17 cellular contexts compared by ENCODE assay signal in the genomic region with DNA sequence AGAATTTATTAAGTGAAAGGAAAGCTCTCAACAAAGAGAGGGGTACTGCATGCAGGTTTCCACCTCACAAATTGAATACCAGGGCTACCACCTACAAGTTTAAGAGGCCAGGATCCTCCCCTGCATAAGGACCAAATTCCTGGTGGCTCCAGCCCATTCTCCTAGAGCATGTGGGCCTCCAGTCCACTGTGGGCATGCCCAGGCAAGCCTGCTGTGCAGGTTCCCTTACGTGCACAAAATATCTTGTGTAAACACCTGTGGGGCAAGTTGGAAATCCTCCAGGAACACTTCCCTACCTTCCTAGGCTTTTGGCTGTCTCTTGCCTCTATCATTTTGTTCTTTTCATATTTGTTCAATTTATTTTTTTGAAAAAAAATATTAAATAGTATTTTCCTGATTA.
DNase-seq lines count a peak whose midpoint lies in the region; ATAC-seq, FAIRE-seq and TF ChIP-seq lines count a peak whose summit lies in the region.
"Had no signal": no experiment of that assay in that cellular context is flagged by ENCODE, and none has a peak within 500 bp of the region (broad histone marks: within the 10 kb centered on the region; RNA-seq: fewer than 3 reads in every experiment).

No MANE protein-coding gene starts in this region.

- no peak overlapping the region for H3K4me2 ChIP-seq in keratinocyte (ENCODE audit: control insufficient read depth, extremely low read depth, insufficient read depth, low read depth, low read length)

- DNase-seq in COLO668 (lab: John Stamatoyannopoulos, UW; ENCODE audit: unreplicated experiment) = peak; percentile 30
- peak; percentile 92 for DNase-seq in DMS53 (lab: John Stamatoyannopoulos, UW)
- peak; percentile 5 for DNase-seq in SHP77 treated with DMSO at 0.1 percent for 48 hours (lab: John Stamatoyannopoulos, UW)
- peak; percentile 30 for DNase-seq in keratinocyte (ENCODE audit: low read depth, low spot score)
- no peak for DNase-seq in stimulated activated CD4-positive, alpha-beta T cell treated with anti-CD3 and anti-CD28 coated beads, Interleukin-2, amount 100 ng/mL, for 24 hours
- no peak for DNase-seq in HTR-8/SVneo (ENCODE audit: insufficient read length, low spot score)
- no peak for DNase-seq in frontal cortex (ENCODE audit: low spot score in 2 of 2)
- DNase-seq: activated CD4-positive, alpha-beta T cell treated with anti-CD3 and anti-CD28 coated beads for 48 hours; CD4-positive, alpha-beta memory T cell; GM23248; Karpas-422; NCI-H1092; NCI-H82; T-cell had no signal

- no peaks in the 10 kb centered on the region for H3K27me3 ChIP-seq in keratinocyte (ENCODE audit: control insufficient read depth, extremely low read depth, insufficient read depth, low read length)
- H3K27me3 ChIP-seq: ascending aorta had no signal

- ATAC-seq in HG03045 (IDR thresholded peaks at IDR 0.05; ENCODE audit: unreplicated experiment) = no peak
- ATAC-seq: T-cell had no signal

- no peaks in the 10 kb centered on the region for H3K9me3 ChIP-seq in keratinocyte (ENCODE audit: control insufficient read depth, low read depth, low read length)
- H3K9me3 ChIP-seq: ascending aorta had no signal

- dilution Hi-C loops in keratinocyte (cut with MboI; ENCODE audit: extremely low pct_ligation_motif_present, low sequenced_read_pairs) = no loop called here

- no peaks in the 10 kb centered on the region for H3K79me2 ChIP-seq in keratinocyte (ENCODE audit: control insufficient read depth, insufficient read depth, low read length)

- H3K27ac ChIP-seq in keratinocyte (ENCODE audit: control insufficient read depth, insufficient read depth, low read length) = no peak overlapping the region
- H3K27ac ChIP-seq: ascending aorta, GM23248 had no signal

- FAIRE-seq in keratinocyte (lab: Jason Lieb, UNC) (no peak), HTR-8/SVneo (lab: Jason Lieb, UNC) (no peak), frontal cortex (lab: Jason Lieb, UNC) (no peak)
- FAIRE-seq: GM12892 had no signal

- no peak overlapping the region for H2AFZ ChIP-seq in keratinocyte (ENCODE audit: control insufficient read depth, low read length)
- H2AFZ ChIP-seq: GM23248 had no signal

- no peaks in the 10 kb centered on the region for H3K4me1 ChIP-seq in keratinocyte (ENCODE audit: control insufficient read depth, extremely low read depth, insufficient read depth, low read length)
- H3K4me1 ChIP-seq: ascending aorta had no signal

- no peaks in the 10 kb centered on the region for H4K20me1 ChIP-seq in keratinocyte (ENCODE audit: control insufficient read depth, extremely low read depth, insufficient read depth, low read length)

- H3K4me3 ChIP-seq in keratinocyte (ENCODE audit: control insufficient read depth in 2 of 3, extremely low read depth in 1 of 3, insufficient read depth in 2 of 3, low read depth in 1 of 3, low read length in 3 of 3) = no peak overlapping the region
- H3K4me3 ChIP-seq: ascending aorta, GM23248 had no signal

- no peak overlapping the region for H3K9ac ChIP-seq in keratinocyte (ENCODE audit: control insufficient read depth, extremely low read depth, insufficient read depth, low read length)
- H3K9ac ChIP-seq: GM23248 had no signal

- H3K36me3 ChIP-seq in keratinocyte (ENCODE audit: control insufficient read depth in 2 of 2, extremely low read depth in 1 of 2, insufficient read depth in 2 of 2, low read length in 2 of 2) = no peaks in the 10 kb centered on the region
- H3K36me3 ChIP-seq: ascending aorta had no signal

- no peaks in the 10 kb centered on the region for H3K9me1 ChIP-seq in keratinocyte (ENCODE audit: control insufficient read depth, extremely low read depth, insufficient read depth, low read length)

- no peak for TF ChIP-seq CTCF in keratinocyte (optimal IDR thresholded peaks at IDR 0.05 in 1 of 3, IDR thresholded peaks at IDR 0.05 in 1 of 3, conservative IDR thresholded peaks at IDR 0.05 in 1 of 3; ENCODE audit: extremely low read depth in 1 of 3, insufficient read depth in 2 of 3, low read length in 3 of 3)

Comparison
In these comparisons a context has a peak if more than half of its experiments do, and no peak if none do; other contexts are left out.
1. DNase-seq: peak in COLO668 (single experiment), DMS53 (single experiment), SHP77 treated with DMSO at 0.1 percent for 48 hours (single experiment) and keratinocyte (single experiment); none in stimulated activated CD4-positive, alpha-beta T cell treated with anti-CD3 and anti-CD28 coated beads, Interleukin-2, amount 100 ng/mL, for 24 hours (0 of 2), HTR-8/SVneo (single experiment) and frontal cortex (0 of 2).